8 cellular contexts compared by ENCODE assay signal in the genomic region with DNA sequence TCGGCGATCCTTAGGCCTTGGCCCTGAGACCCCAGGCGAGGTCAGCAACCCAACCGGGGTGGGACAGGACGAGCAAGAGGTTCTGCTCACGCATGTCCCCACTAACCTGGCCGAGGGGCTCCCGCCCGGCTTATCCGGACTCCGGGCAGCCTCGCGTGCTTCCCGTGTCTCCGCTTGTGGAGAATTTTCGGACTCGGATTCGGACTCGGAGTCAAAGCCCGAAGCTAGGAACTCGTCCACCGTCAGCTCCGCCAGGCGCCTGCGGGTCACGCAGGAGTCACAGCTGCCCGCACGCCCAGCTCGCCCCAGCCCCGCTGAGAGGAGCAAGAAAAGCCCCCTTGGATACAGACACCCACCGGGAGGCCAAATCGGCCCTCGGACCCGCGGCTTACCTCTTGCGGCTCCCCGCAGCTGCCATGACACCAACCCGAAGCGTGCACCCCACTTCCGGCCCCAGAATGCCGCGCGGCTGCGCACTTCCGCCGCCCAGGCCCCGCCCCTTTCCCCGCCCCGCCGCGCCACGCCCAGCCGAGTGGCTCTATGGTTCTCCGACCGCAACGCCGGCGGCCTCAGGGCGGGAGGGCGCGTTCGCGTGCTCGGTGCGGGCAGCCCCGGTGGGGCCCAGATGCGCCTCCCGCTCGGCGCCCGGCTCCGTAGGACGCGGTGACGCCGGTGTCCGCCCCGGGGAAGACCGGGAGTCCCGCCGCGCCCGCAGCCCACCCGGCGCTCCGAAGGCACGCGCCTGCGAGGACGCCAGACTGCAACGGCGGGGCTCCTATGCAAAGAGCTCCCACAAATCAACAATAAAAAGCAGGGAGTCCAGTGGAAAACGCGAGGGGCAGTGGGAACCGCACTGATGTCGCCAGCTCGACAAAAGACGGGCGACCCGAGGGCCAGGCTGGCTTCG. TPM values are rescaled to one million over a fixed set of nuclear protein-coding genes. Genes with fewer than 3 reads are reported as not detected.
A peak's percentile ranks its signal among the peaks of the same experiment; 100 is the strongest.
DNase-seq lines count a peak whose midpoint lies in the region; ATAC-seq and TF ChIP-seq lines count a peak whose summit lies in the region.

A gene (minus strand): TSS at position 434 of the 907 bp plus-strand sequence. CDS start 16 bp downstream, at position 418.

- H3K4me1 ChIP-seq in SJSA1 (replicated peaks) (peaks cover 33% of the 10 kb centered on the region), neutrophil (ENCODE audit: control insufficient read depth in 1 of 2, insufficient read depth in 1 of 2, low read depth in 1 of 2, low read length in 1 of 2) (peaks cover 36% of the 10 kb centered on the region in 2 experiments)

- no peaks in the 10 kb centered on the region for H3K27me3 ChIP-seq in SJSA1 (replicated peaks)
- H3K27me3 ChIP-seq in neutrophil: peaks cover 37% of the 10 kb centered on the region

- TF ChIP-seq CTCF in LNCaP clone FGC (IDR thresholded peaks at IDR 0.05; ENCODE audit: control insufficient read depth, extremely low read depth, insufficient read depth) (no peak), neutrophil (IDR thresholded peaks at IDR 0.05) (peak; percentile 35)

- H3K36me3 ChIP-seq in SJSA1: peaks cover 67% of the 10 kb centered on the region
- peaks cover 4% of the 10 kb centered on the region for H3K36me3 ChIP-seq in neutrophil

- H3K4me3 ChIP-seq in LNCaP clone FGC (ENCODE audit: low read depth, low read length) (peak within 1 kb of the TSS; percentile 72), SJSA1 (peak within 1 kb of the TSS; percentile 96), neutrophil (ENCODE audit: low read depth in 1 of 2, low read length in 1 of 2) (peak within 1 kb of the TSS; percentile 92 to 100)

- H3K27ac ChIP-seq in SJSA1 (no peak within 1 kb of the TSS; the same call in 1 of the 2 replicates), neutrophil (peak within 1 kb of the TSS; percentile 39), substantia nigra (ENCODE audit: low read depth, low read length, poor library complexity, severe bottlenecking) (peak within 1 kb of the TSS; percentile 30)

- DNase-seq in DMS79 treated with DMSO at 0.1 percent for 48 hours (lab: John Stamatoyannopoulos, UW): peak; percentile 80
- peak; percentile 35 for DNase-seq in LNCaP clone FGC (ENCODE audit: low read depth)
- DNase-seq in SJSA1 (ENCODE audit: low read depth in 1 of 2, low spot score in 2 of 2): peak; percentile 79 to 95
- peak; percentile 97 for DNase-seq in activated gamma-delta T cell treated with anti-CD3 and anti-CD28 coated beads, Interleukin-2, amount 50 U/mL, for 16 hours (ENCODE audit: low read depth)
- DNase-seq in foreskin melanocyte: peak; percentile 68
- peak; percentile 44 to 95 (median 88) for DNase-seq in substantia nigra (lab: John Stamatoyannopoulos, UW)

- no peaks in the 10 kb centered on the region; the same call in 1 of the 2 replicates for H3K9me3 ChIP-seq in SJSA1 (replicated peaks)
- no peaks in the 10 kb centered on the region for H3K9me3 ChIP-seq in neutrophil

- peak; percentile 75 for ATAC-seq in GM21786 (IDR thresholded peaks at IDR 0.05; ENCODE audit: unreplicated experiment)

RNA-seq across cellular contexts. Expression of the gene that starts here (rescaled TPM):
- 100 and 129 TPM in 2 replicates for total RNA-seq in SJSA1 (2014; rRNA removed; shearing (Covaris generic))

Comparison
In these comparisons a context has a peak if more than half of its experiments do, and no peak if none do; other contexts are left out.
1. DNase-seq: peak in every context shown above with its lines; median percentile 97 in activated gamma-delta T cell treated with anti-CD3 and anti-CD28 coated beads, Interleukin-2, amount 50 U/mL, for 16 hours; 88 in substantia nigra; 87 in SJSA1; 80 in DMS79 treated with DMSO at 0.1 percent for 48 hours; 68 in foreskin melanocyte; 35 in LNCaP clone FGC.